In the genomic region with DNA sequence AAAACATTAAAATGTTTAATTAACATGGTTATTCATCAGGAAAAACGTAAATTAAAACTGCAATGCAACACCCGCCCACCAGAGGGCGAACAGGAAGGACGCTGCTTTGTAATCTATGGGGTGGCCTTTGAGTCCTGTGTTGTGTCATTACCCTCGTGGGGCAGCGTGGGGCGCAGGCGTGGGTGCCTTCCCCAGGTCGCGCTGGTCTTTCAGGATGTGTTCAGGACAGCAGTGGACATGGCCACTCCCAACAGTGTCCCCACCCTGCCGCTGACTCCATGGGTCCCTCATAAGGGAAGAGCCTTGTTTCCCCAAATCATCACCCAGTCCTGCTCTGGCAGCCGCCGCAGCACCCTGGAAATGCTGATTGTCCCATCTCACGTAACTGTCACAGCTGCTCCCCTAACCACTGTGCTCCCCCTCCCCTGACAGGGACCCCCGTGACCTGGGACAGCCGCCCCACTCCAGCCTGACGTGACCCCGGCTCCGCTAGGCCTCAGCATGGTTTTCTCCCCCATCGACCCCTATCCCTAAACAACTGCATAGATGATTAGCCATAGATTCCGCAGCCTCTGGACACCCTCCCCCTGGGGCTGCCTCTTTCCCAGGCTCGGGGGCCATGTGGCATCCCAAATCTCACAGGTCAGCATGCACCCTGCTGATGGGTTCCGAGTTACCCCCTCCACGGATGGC, we compare ENCODE assay signal across 1 cellular context.
TF ChIP-seq lines count a peak whose summit lies in the region.

No MANE protein-coding gene starts in this region.

TF ChIP-seq in endothelial cell of umbilical vein, 7 proteins besides CTCF, POLR2A, EP300 and RAD21:
- TF ChIP-seq GATA2 (IDR thresholded peaks at IDR 0.05; ENCODE audit: insufficient read depth, insufficient read length, low read depth, low read length) (no peak), MAX (IDR thresholded peaks at IDR 0.05; ENCODE audit: insufficient read depth, insufficient read length) (no peak)
